Comparison of ENCODE assay signal across 13 cellular contexts in the genomic region with DNA sequence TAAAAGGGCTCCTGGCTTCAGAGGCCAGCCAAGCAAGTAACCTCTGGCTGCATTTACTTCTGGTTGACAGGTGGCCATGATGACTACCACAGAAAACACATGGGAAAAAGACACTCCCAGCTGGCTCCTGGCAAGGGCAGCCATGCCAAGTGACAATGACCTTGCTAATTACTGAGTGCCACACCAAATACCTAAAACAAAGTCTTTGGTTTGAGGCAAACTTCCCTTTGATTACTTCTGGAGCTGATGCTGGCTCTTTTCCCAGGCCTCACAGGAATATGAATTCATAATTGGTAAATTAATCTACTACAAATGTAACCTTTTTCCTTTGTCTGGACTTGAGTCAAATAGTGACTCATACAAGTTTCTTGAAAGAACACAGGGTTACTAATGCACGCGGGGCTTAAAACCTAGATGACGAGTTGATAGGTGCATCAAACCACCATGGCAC.
A peak's percentile ranks its signal among the peaks of the same experiment; 100 is the strongest.
DNase-seq lines count a peak whose midpoint lies in the region; ATAC-seq and TF ChIP-seq lines count a peak whose summit lies in the region.
"Had no signal": no experiment of that assay in that cellular context is flagged by ENCODE, and none has a peak within 500 bp of the region (broad histone marks: within the 10 kb centered on the region; RNA-seq: fewer than 3 reads in every experiment).

No MANE protein-coding gene starts in this region.

- TF ChIP-seq POLR2A in body of pancreas (IDR thresholded peaks at IDR 0.05) (no peak), vagina (IDR thresholded peaks at IDR 0.05) (no peak)

- in situ Hi-C loops in G401 (cut with HindIII; ENCODE audit: low sequenced_read_pairs) = no loop called here

- peak; percentile 90 for ATAC-seq in body of pancreas
- ATAC-seq in GM21360 (IDR thresholded peaks at IDR 0.05; ENCODE audit: unreplicated experiment) = no peak
- ATAC-seq: naive thymus-derived CD8-positive, alpha-beta T cell; stimulated activated naive CD8-positive, alpha-beta T cell treated with anti-CD3 and anti-CD28 coated beads, Interleukin-15, amount 100 ng/mL, for 72 hours had no signal

- DNase-seq in M059J (ENCODE audit: low read depth) (peak; percentile 91), body of pancreas (peak; percentile 58 to 72 (median 66)), iris pigment epithelial cell (ENCODE audit: low read depth) (peak; percentile 89), G401 (ENCODE audit: low spot score) (no peak), posterior cingulate gyrus (no peak), vagina (ENCODE audit: extremely low spot score in 2 of 2) (no peak)
- DNase-seq: activated T-cell treated with anti-CD3 and anti-CD28 coated beads for 4 hours; naive thymus-derived CD8-positive, alpha-beta T cell; NK-92 treated with Interleukin-12 subunit alpha and Interleukin-12 subunit beta, amount 100 ng/mL, for 24 hours; stimulated activated naive CD8-positive, alpha-beta T cell treated with anti-CD3 and anti-CD28 coated beads, Interleukin-15, amount 100 ng/mL, for 72 hours had no signal

- H3K27ac ChIP-seq in ACC112 (ENCODE audit: low read depth, low read length) (peak overlapping the region; percentile 63), body of pancreas (peak overlapping the region in 3 of 4 donors; percentile 32 to 73 (median 55)), vagina (no peak overlapping the region)
- H3K27ac ChIP-seq: hepatocyte had no signal

- WGBS in body of pancreas, 2 donors = 21 to 22% methylated on average over 3 of the region's 3 CpGs

- H3K36me3 ChIP-seq in ACC112 (ENCODE audit: insufficient read depth, low read length) (0 out of 2 replicates have a peak, but pooled peaks cover 14% of the 10 kb centered on the region), body of pancreas (replicated peaks in 1 of 2; ENCODE audit: insufficient read depth in 1 of 2, low read depth in 2 of 2) (no peaks in the 10 kb centered on the region), vagina (no peaks in the 10 kb centered on the region)

- H3K27me3 ChIP-seq in ACC112 (ENCODE audit: insufficient read depth, low read length) (no peaks in the 10 kb centered on the region), body of pancreas (no peaks in the 10 kb centered on the region), vagina (no peaks in the 10 kb centered on the region)
- H3K27me3 ChIP-seq: hepatocyte had no signal

- no peaks in the 10 kb centered on the region for H3K9me3 ChIP-seq in body of pancreas
- no peaks in the 10 kb centered on the region for H3K9me3 ChIP-seq in vagina

- H3K4me1 ChIP-seq in ACC112 (ENCODE audit: control insufficient read depth, insufficient read depth, low read length, unreplicated experiment) (peaks cover 66% of the 10 kb centered on the region), body of pancreas (peaks cover 12% of the 10 kb centered on the region), vagina (peaks cover 39% of the 10 kb centered on the region)

- TF ChIP-seq CTCF in body of pancreas (IDR thresholded peaks at IDR 0.05) (no peak), vagina (IDR thresholded peaks at IDR 0.05) (no peak)

- no peak overlapping the region for H2AFZ ChIP-seq in ACC112 (ENCODE audit: low read length, unreplicated experiment)
- H2AFZ ChIP-seq: hepatocyte had no signal

- peaks cover 89% of the 10 kb centered on the region for H3K79me2 ChIP-seq in ACC112 (ENCODE audit: control insufficient read depth, insufficient read depth, low read length, unreplicated experiment)

- intact Hi-C loops in body of pancreas (cut with DNase I) (no loop called here), posterior cingulate gyrus (cut with DNase I) (no loop called here), vagina (cut with DNase I) (no loop called here)

- H3K4me3 ChIP-seq in ACC112 (ENCODE audit: low read depth, low read length) (no peak overlapping the region), body of pancreas (no peak overlapping the region), vagina (no peak overlapping the region)
- H3K4me3 ChIP-seq: hepatocyte had no signal

Comparison
In these comparisons a context has a peak if more than half of its experiments do, and no peak if none do; other contexts are left out.
1. DNase-seq: peak in M059J (single experiment), body of pancreas (4 of 4) and iris pigment epithelial cell (single experiment); none in G401 (single experiment), posterior cingulate gyrus (0 of 10) and vagina (0 of 2).